In the genomic region with DNA sequence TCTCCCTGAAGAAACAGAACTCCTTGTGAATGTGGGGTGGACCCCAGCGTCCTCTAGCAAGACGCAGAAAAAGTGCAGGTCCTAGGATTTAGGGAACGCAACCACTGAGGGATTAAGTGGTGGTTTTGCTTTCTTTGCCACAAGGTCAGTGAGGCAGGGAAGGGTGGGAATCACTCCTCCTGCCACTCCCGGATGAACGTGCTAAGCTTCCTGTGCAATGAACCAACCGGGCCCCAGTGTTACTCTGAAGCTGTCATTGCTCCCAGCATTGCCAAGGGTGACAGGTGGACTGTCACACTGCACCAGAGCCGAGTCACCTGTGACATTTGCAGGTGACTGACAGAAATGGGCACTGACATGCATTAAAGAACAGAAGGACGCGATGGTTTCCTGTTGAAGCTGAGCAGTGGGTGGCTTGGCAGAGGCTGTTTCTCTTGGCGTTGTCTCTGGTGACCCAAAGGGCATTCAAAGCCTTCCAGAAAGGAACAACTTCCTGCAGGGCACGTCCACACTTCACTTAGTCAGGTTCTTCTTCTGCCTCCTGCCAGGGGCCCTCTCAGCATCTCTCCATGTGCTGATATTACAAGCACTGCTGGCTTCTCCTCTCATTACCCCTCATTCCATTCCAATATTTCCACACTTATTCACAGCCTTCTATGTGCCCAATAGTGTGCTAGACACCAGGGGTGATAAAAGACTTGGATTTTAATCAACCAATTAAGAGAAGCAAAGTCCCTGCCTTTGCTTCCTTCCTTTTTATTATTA, we compare ENCODE assay signal across 1 cellular context.
TF ChIP-seq lines count a peak whose summit lies in the region.

No MANE protein-coding gene starts in this region.

TF ChIP-seq in A549, 52 proteins besides CTCF, POLR2A, EP300 and RAD21 (continued from another document):
- TF ChIP-seq, protein P1, sequence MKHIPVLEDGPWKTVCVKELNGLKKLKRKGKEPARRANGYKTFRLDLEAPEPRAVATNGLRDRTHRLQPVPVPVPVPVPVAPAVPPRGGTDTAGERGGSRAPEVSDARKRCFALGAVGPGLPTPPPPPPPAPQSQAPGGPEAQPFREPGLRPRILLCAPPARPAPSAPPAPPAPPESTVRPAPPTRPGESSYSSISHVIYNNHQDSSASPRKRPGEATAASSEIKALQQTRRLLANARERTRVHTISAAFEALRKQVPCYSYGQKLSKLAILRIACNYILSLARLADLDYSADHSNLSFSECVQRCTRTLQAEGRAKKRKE (CRISPR knock-in tag; IDR thresholded peaks at IDR 0.05; ENCODE audit: low read depth): no peak
